In the genomic region with DNA sequence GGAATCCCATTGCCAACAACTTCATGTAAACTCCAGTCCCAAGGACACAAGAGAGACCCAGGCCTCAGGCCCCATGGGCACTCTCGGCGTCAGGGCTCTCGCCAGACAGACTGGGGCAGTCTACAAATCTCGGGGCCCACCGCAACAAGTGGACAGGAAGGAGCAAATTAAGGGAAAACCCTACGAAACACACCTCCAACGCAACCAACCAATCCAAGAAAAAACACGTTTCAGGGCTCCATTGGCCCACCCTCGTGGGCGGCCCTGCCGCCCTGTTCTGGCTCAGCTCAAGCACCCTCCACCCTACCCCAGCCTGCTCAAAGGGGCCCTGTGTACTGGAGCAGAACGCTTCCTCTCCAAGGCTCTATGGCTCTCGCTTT, we compare ENCODE assay signal across 1 cellular context.
TF ChIP-seq lines count a peak whose summit lies in the region.

No MANE protein-coding gene starts in this region.

TF ChIP-seq in GM23338, 12 proteins besides CTCF, POLR2A, EP300 and RAD21 (continued from another document):
- TF ChIP-seq, protein P1, sequence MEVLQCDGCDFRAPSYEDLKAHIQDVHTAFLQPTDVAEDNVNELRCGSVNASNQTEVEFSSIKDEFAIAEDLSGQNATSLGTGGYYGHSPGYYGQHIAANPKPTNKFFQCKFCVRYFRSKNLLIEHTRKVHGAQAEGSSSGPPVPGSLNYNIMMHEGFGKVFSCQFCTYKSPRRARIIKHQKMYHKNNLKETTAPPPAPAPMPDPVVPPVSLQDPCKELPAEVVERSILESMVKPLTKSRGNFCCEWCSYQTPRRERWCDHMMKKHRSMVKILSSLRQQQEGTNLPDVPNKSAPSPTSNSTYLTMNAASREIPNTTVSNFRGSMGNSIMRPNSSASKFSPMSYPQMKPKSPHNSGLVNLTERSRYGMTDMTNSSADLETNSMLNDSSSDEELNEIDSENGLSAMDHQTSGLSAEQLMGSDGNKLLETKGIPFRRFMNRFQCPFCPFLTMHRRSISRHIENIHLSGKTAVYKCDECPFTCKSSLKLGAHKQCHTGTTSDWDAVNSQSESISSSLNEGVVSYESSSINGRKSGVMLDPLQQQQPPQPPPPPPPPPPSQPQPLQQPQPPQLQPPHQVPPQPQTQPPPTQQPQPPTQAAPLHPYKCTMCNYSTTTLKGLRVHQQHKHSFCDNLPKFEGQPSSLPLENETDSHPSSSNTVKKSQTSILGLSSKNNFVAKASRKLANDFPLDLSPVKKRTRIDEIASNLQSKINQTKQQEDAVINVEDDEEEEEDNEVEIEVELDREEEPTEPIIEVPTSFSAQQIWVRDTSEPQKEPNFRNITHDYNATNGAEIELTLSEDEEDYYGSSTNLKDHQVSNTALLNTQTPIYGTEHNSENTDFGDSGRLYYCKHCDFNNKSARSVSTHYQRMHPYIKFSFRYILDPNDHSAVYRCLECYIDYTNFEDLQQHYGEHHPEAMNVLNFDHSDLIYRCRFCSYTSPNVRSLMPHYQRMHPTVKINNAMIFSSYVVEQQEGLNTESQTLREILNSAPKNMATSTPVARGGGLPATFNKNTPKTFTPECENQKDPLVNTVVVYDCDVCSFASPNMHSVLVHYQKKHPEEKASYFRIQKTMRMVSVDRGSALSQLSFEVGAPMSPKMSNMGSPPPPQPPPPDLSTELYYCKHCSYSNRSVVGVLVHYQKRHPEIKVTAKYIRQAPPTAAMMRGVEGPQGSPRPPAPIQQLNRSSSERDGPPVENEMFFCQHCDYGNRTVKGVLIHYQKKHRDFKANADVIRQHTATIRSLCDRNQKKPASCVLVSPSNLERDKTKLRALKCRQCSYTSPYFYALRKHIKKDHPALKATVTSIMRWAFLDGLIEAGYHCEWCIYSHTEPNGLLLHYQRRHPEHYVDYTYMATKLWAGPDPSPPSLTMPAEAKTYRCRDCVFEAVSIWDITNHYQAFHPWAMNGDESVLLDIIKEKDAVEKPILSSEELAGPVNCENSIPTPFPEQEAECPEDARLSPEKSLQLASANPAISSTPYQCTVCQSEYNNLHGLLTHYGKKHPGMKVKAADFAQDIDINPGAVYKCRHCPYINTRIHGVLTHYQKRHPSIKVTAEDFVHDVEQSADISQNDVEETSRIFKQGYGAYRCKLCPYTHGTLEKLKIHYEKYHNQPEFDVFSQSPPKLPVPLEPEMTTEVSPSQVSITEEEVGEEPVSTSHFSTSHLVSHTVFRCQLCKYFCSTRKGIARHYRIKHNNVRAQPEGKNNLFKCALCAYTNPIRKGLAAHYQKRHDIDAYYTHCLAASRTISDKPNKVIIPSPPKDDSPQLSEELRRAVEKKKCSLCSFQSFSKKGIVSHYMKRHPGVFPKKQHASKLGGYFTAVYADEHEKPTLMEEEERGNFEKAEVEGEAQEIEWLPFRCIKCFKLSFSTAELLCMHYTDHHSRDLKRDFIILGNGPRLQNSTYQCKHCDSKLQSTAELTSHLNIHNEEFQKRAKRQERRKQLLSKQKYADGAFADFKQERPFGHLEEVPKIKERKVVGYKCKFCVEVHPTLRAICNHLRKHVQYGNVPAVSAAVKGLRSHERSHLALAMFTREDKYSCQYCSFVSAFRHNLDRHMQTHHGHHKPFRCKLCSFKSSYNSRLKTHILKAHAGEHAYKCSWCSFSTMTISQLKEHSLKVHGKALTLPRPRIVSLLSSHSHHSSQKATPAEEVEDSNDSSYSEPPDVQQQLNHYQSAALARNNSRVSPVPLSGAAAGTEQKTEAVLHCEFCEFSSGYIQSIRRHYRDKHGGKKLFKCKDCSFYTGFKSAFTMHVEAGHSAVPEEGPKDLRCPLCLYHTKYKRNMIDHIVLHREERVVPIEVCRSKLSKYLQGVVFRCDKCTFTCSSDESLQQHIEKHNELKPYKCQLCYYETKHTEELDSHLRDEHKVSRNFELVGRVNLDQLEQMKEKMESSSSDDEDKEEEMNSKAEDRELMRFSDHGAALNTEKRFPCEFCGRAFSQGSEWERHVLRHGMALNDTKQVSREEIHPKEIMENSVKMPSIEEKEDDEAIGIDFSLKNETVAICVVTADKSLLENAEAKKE (CRISPR knock-in tag; IDR thresholded peaks at IDR 0.05): no peak
- TF ChIP-seq POLR2AphosphoS5 (IDR thresholded peaks at IDR 0.05; ENCODE audit: low read depth) (no peak), CREB1 (CRISPR knock-in tag; IDR thresholded peaks at IDR 0.05; ENCODE audit: low read depth) (no peak), ZNF114 (CRISPR knock-in tag; IDR thresholded peaks at IDR 0.05) (no peak), NANOG (IDR thresholded peaks at IDR 0.05; ENCODE audit: borderline replicate concordance) (no peak), EZH2phosphoT487 (IDR thresholded peaks at IDR 0.05; ENCODE audit: unreplicated experiment) (no peak), JUNB (IDR thresholded peaks at IDR 0.05; ENCODE audit: unreplicated experiment) (no peak), STAT1 (IDR thresholded peaks at IDR 0.05; ENCODE audit: unreplicated experiment) (no peak), ZNF331 (CRISPR knock-in tag; IDR thresholded peaks at IDR 0.05; ENCODE audit: low read depth) (no peak)
- TF ChIP-seq, protein P2, sequence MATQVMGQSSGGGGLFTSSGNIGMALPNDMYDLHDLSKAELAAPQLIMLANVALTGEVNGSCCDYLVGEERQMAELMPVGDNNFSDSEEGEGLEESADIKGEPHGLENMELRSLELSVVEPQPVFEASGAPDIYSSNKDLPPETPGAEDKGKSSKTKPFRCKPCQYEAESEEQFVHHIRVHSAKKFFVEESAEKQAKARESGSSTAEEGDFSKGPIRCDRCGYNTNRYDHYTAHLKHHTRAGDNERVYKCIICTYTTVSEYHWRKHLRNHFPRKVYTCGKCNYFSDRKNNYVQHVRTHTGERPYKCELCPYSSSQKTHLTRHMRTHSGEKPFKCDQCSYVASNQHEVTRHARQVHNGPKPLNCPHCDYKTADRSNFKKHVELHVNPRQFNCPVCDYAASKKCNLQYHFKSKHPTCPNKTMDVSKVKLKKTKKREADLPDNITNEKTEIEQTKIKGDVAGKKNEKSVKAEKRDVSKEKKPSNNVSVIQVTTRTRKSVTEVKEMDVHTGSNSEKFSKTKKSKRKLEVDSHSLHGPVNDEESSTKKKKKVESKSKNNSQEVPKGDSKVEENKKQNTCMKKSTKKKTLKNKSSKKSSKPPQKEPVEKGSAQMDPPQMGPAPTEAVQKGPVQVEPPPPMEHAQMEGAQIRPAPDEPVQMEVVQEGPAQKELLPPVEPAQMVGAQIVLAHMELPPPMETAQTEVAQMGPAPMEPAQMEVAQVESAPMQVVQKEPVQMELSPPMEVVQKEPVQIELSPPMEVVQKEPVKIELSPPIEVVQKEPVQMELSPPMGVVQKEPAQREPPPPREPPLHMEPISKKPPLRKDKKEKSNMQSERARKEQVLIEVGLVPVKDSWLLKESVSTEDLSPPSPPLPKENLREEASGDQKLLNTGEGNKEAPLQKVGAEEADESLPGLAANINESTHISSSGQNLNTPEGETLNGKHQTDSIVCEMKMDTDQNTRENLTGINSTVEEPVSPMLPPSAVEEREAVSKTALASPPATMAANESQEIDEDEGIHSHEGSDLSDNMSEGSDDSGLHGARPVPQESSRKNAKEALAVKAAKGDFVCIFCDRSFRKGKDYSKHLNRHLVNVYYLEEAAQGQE (IDR thresholded peaks at IDR 0.05; ENCODE audit: unreplicated experiment): no peak
- TF ChIP-seq, protein P3, sequence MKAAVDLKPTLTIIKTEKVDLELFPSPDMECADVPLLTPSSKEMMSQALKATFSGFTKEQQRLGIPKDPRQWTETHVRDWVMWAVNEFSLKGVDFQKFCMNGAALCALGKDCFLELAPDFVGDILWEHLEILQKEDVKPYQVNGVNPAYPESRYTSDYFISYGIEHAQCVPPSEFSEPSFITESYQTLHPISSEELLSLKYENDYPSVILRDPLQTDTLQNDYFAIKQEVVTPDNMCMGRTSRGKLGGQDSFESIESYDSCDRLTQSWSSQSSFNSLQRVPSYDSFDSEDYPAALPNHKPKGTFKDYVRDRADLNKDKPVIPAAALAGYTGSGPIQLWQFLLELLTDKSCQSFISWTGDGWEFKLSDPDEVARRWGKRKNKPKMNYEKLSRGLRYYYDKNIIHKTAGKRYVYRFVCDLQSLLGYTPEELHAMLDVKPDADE (IDR thresholded peaks at IDR 0.05): no peak
